In genomic region chr3:24495334-24495994, GRCh38 we compare ENCODE assay signal across 8 cellular contexts. TPM values are rescaled to one million over a fixed set of nuclear protein-coding genes. Genes with fewer than 3 reads are reported as not detected.
A peak's percentile ranks its signal among the peaks of the same experiment; 100 is the strongest.
DNase-seq lines count a peak whose midpoint lies in the region; ATAC-seq, FAIRE-seq and TF ChIP-seq lines count a peak whose summit lies in the region.

No MANE protein-coding gene starts in this region.

- H3K9ac ChIP-seq in ES-I3 (ENCODE audit: low read depth, low read length) (peak overlapping the region; percentile 79), endodermal cell (ENCODE audit: extremely low read depth, low read length, poor library complexity, severe bottlenecking) (no peak overlapping the region), mesendoderm (ENCODE audit: low read length) (peak overlapping the region; percentile 73)

- no peak for TF ChIP-seq EP300 in upper lobe of left lung (IDR thresholded peaks at IDR 0.05)

- no peak overlapping the region for H3K27ac ChIP-seq in endodermal cell (ENCODE audit: low read depth, low read length)
- no peak overlapping the region for H3K27ac ChIP-seq in mesendoderm (ENCODE audit: low read depth, low read length)
- peak overlapping the region; percentile 90 to 94 (median 92) for H3K27ac ChIP-seq in upper lobe of left lung

- H3K4me3 Mint-ChIP-seq in endodermal cell = peak overlapping the region; percentile 75

- H3K4me3 ChIP-seq in MG63 = peak overlapping the region; percentile 54
- H3K4me3 ChIP-seq in endodermal cell (ENCODE audit: low read length) = peak overlapping the region; percentile 76
- peak overlapping the region; percentile 47 for H3K4me3 ChIP-seq in mesendoderm (ENCODE audit: low read length)
- peak overlapping the region; percentile 66 to 78 (median 74) for H3K4me3 ChIP-seq in upper lobe of left lung

- no peak overlapping the region for H3K23ac ChIP-seq in mesendoderm (ENCODE audit: low read length)

- H2BK5ac ChIP-seq in mesendoderm (ENCODE audit: low read length) = no peak overlapping the region

- DNase-seq in MG63 (peak; percentile 0), endodermal cell (peak; percentile 88), mesendoderm (peak; percentile 76), upper lobe of left lung (peak; percentile 53 to 90), RCC 7860 (ENCODE audit: low spot score) (no peak), NCI-H526 treated with DMSO at 0.1 percent for 48 hours (lab: John Stamatoyannopoulos, UW) (no peak)

- H3K79me2 ChIP-seq in mesendoderm (ENCODE audit: control insufficient read depth, insufficient read depth, low read length) = no peaks in the 10 kb centered on the region

- 0 to 3% methylated on average over 4 to 61 of the region's 61 CpGs for WGBS in endodermal cell (ENCODE audit: insufficient coverage in 1 of 2, insufficient read length in 1 of 2), 2 experiments
- WGBS in mesendoderm (ENCODE audit: extremely low coverage, insufficient coverage, low lambda C conversion rate) = no CpG with 5 or more reads among the region's 61 CpGs
- whole genome bisulfite sequencing in upper lobe of left lung, 2 donors = 14% methylated on average over 43 of the region's 61 CpGs; no CpG with 5 or more reads in 1 of the 2 donors

- TF ChIP-seq POLR2A in upper lobe of left lung (IDR thresholded peaks at IDR 0.05) = peak in 2 of 4 donors; percentile 21 to 40

- H3K36me3 ChIP-seq in ES-I3 (ENCODE audit: insufficient read depth, low read length) (no peaks in the 10 kb centered on the region), MG63 (no peaks in the 10 kb centered on the region), endodermal cell (ENCODE audit: control insufficient read depth, insufficient read depth, low read length) (no peaks in the 10 kb centered on the region), mesendoderm (ENCODE audit: control insufficient read depth, insufficient read depth, low read length) (no peaks in the 10 kb centered on the region), upper lobe of left lung (no peaks in the 10 kb centered on the region)

- no peak overlapping the region for H3K18ac ChIP-seq in mesendoderm (ENCODE audit: low read length)

- peaks cover 13% of the 10 kb centered on the region for H3K4me1 Mint-ChIP-seq in endodermal cell

- H2BK120ac ChIP-seq in mesendoderm (ENCODE audit: low read depth, low read length) = no peak overlapping the region

- peaks cover 5% of the 10 kb centered on the region; the same call in 1 of the 2 replicates for H3K27me3 ChIP-seq in MG63
- peaks cover 57% of the 10 kb centered on the region for H3K27me3 ChIP-seq in endodermal cell (ENCODE audit: control insufficient read depth, insufficient read depth, low read length, poor library complexity, severe bottlenecking)
- H3K27me3 ChIP-seq in mesendoderm (ENCODE audit: insufficient read depth, low read length, poor library complexity) = peaks cover 2% of the 10 kb centered on the region
- no peaks in the 10 kb centered on the region for H3K27me3 ChIP-seq in upper lobe of left lung

- H3K36me3 Mint-ChIP-seq in endodermal cell (ENCODE audit: low read depth) = no peaks in the 10 kb centered on the region

- ATAC-seq in upper lobe of left lung (ENCODE audit: low FRiP score in 2 of 2) (peak; percentile 62 to 83), HG03565 (IDR thresholded peaks at IDR 0.05; ENCODE audit: unreplicated experiment) (no peak)

- peak overlapping the region; percentile 80 for H3K56ac ChIP-seq in mesendoderm (ENCODE audit: low read length)

- H3K4me2 ChIP-seq in mesendoderm (ENCODE audit: low read length) = peak overlapping the region; percentile 94

- no peak overlapping the region for H2AK5ac ChIP-seq in mesendoderm (ENCODE audit: low read length)

- H3K4me1 ChIP-seq in ES-I3 (ENCODE audit: insufficient read depth, low read length) = peaks cover 40% of the 10 kb centered on the region
- H3K4me1 ChIP-seq in endodermal cell (ENCODE audit: control insufficient read depth, insufficient read depth, low read length) = no peaks in the 10 kb centered on the region
- H3K4me1 ChIP-seq in mesendoderm (ENCODE audit: control insufficient read depth, low read depth, low read length) = peaks cover 2% of the 10 kb centered on the region
- H3K4me1 ChIP-seq in upper lobe of left lung = peaks cover 0 to 26% (median 11%) of the 10 kb centered on the region in 4 donors

- H3K9me3 ChIP-seq in ES-I3 (ENCODE audit: control insufficient read depth, insufficient read depth, low read length) (no peaks in the 10 kb centered on the region), MG63 (no peaks in the 10 kb centered on the region), endodermal cell (ENCODE audit: control insufficient read depth, low read length) (no peaks in the 10 kb centered on the region), upper lobe of left lung (no peaks in the 10 kb centered on the region)

- no peak for FAIRE-seq in RCC 7860 (lab: Jason Lieb, UNC)

- H3K4ac ChIP-seq in mesendoderm (ENCODE audit: low read depth, low read length) = no peak overlapping the region

- H2BK15ac ChIP-seq in mesendoderm (replicated peaks; ENCODE audit: low read depth) = no peak overlapping the region

- TF ChIP-seq CTCF in endodermal cell (conservative IDR thresholded peaks at IDR 0.05) (peak; percentile 53), upper lobe of left lung (IDR thresholded peaks at IDR 0.05) (peak in 1 of 6 experiments; percentile 52)

- H4K8ac ChIP-seq in mesendoderm (ENCODE audit: low read depth, low read length) = no peak overlapping the region

- no peak overlapping the region for H4K5ac ChIP-seq in mesendoderm (ENCODE audit: low read length)

- no peaks in the 10 kb centered on the region for H3K9me3 Mint-ChIP-seq in endodermal cell

- no peaks in the 10 kb centered on the region for H3K79me1 ChIP-seq in mesendoderm (ENCODE audit: low read length)

- peaks cover 60% of the 10 kb centered on the region for H3K27me3 Mint-ChIP-seq in endodermal cell (ENCODE audit: insufficient read depth)

- H3K27ac Mint-ChIP-seq in endodermal cell = peak overlapping the region; percentile 76

RNA-seq across cellular contexts. Expression of gene THRB, which starts 0.8 kb away (rescaled TPM):
- not detected in 2 replicates for total RNA-seq in MG63 (2014; rRNA removed; shearing (Covaris generic); ENCODE audit: low replicate concordance)
- total RNA-seq in endodermal cell (under 1 TPM; 0.24 to 0.26 TPM), upper lobe of left lung (10 to 100 TPM in 4 of 6 donors, 1 to 10 TPM in 2; 5.5 to 15.2 (median 12.0) TPM)
- polyA plus RNA-seq in endodermal cell (2013, experiment 1 of 2) = 0.43 TPM
- polyA plus RNA-seq in endodermal cell (2013, experiment 2 of 2) = 0.29 TPM
- polyA plus RNA-seq in mesendoderm (2013, experiment 1 of 2) = 0.37 TPM
- 0.52 TPM for polyA plus RNA-seq in mesendoderm (2013, experiment 2 of 2)

Comparison
In these comparisons a context has a peak if more than half of its experiments do, and no peak if none do; other contexts are left out.
1. DNase-seq: peak in MG63 (single experiment), endodermal cell (single experiment), mesendoderm (single experiment) and upper lobe of left lung (2 of 2); none in RCC 7860 (single experiment) and NCI-H526 treated with DMSO at 0.1 percent for 48 hours (single experiment).
2. H3K27ac ChIP-seq: peak in upper lobe of left lung (4 of 4); none in endodermal cell (single experiment) and mesendoderm (single experiment).
3. Peak in every context shown above with its lines, with median percentiles within 50 percentile points of each other: H3K4me3 ChIP-seq.